Comparison of ENCODE assay signal across 17 cellular contexts in genomic region chr7:123581162-123581459, GRCh38. TPM values are rescaled to one million over a fixed set of nuclear protein-coding genes. Genes with fewer than 3 reads are reported as not detected.
DNase-seq lines count a peak whose midpoint lies in the region; ATAC-seq and TF ChIP-seq lines count a peak whose summit lies in the region.
"Had no signal": no experiment of that assay in that cellular context is flagged by ENCODE, and none has a peak within 500 bp of the region (broad histone marks: within the 10 kb centered on the region; RNA-seq: fewer than 3 reads in every experiment).

No MANE protein-coding gene starts in this region.

- intact Hi-C loops in Caco-2 (cut with micrococcal nuclease; ENCODE audit: unreplicated experiment) (loop anchor here (1.0 to 2.0 kb wide), 6 partner anchors 54 to 291 kb away; no protein-coding TSS in a partner anchor), PC-3 (cut with micrococcal nuclease) (loop anchor here (1.0 to 5.0 kb wide), 4 partner anchors 56 to 292 kb away; no protein-coding TSS in a partner anchor)

- H3K9ac ChIP-seq in PC-3 (ENCODE audit: low read length) (no peak overlapping the region), neural cell (ENCODE audit: low read length) (no peak overlapping the region)

- H3K27ac Mint-ChIP-seq in Caco-2 (ENCODE audit: unreplicated experiment): no peak overlapping the region
- H3K27ac Mint-ChIP-seq in activated naive CD8-positive, alpha-beta T cell treated with anti-CD3 and anti-CD28 coated beads for 36 hours: no peak overlapping the region
- H3K27ac Mint-ChIP-seq: activated CD4-positive, alpha-beta T cell treated with anti-CD3 and anti-CD28 coated beads for 36 hours had no signal

- H3K4me1 Mint-ChIP-seq in Caco-2 (ENCODE audit: low read depth, unreplicated experiment): peaks cover 5% of the 10 kb centered on the region
- H3K4me1 Mint-ChIP-seq in activated naive CD8-positive, alpha-beta T cell treated with anti-CD3 and anti-CD28 coated beads for 36 hours: no peaks in the 10 kb centered on the region
- H3K4me1 Mint-ChIP-seq: activated CD4-positive, alpha-beta T cell treated with anti-CD3 and anti-CD28 coated beads for 36 hours had no signal

- no peaks in the 10 kb centered on the region for H3K4me1 ChIP-seq in Caco-2
- no peaks in the 10 kb centered on the region for H3K4me1 ChIP-seq in PC-3 (ENCODE audit: insufficient read depth, low read length)
- H3K4me1 ChIP-seq: BE2C had no signal

- BruUV-seq in Caco-2 (replicated peaks; lab: Mats Ljungman, UMichigan) (no TSS peak), PC-3 (replicated peaks; lab: Mats Ljungman, UMichigan) (no TSS peak)

- H3K9me3 ChIP-seq in Caco-2: no peaks in the 10 kb centered on the region
- H3K9me3 ChIP-seq in PC-3 (ENCODE audit: low read length): no peaks in the 10 kb centered on the region
- no peaks in the 10 kb centered on the region for H3K9me3 ChIP-seq in neural cell (ENCODE audit: low read length)
- H3K9me3 ChIP-seq: BE2C had no signal

- H3K4me3 ChIP-seq in Caco-2 (ENCODE audit: low read depth, low read length): no peak overlapping the region
- H3K4me3 ChIP-seq in PC-3 (ENCODE audit: low read length): no peak overlapping the region
- H3K4me3 ChIP-seq in neural cell (ENCODE audit: low read length): no peak overlapping the region

- H4K20me1 ChIP-seq in PC-3 (ENCODE audit: low read length): no peaks in the 10 kb centered on the region
- no peaks in the 10 kb centered on the region for H4K20me1 ChIP-seq in neural cell (ENCODE audit: insufficient read depth)

- H3K27me3 Mint-ChIP-seq in Caco-2 (ENCODE audit: insufficient read depth, unreplicated experiment): peaks cover 3% of the 10 kb centered on the region
- H3K27me3 Mint-ChIP-seq in activated naive CD8-positive, alpha-beta T cell treated with anti-CD3 and anti-CD28 coated beads for 36 hours: peaks cover 12% of the 10 kb centered on the region

- TF ChIP-seq CTCF in Caco-2 (IDR thresholded peaks at IDR 0.05; ENCODE audit: insufficient read depth in 1 of 2, low read depth in 1 of 2, low read length in 1 of 2, severe bottlenecking in 1 of 2, unreplicated experiment in 1 of 2) (no peak), PC-3 (conservative IDR thresholded peaks at IDR 0.05; ENCODE audit: low read depth, low read length) (peak; percentile 23; the same call in 1 of the 2 replicates), neural cell (IDR thresholded peaks at IDR 0.05; ENCODE audit: poor library complexity, severe bottlenecking) (peak; percentile 13)

- H3K27ac ChIP-seq in PC-3 (ENCODE audit: low read length) (no peak overlapping the region), neural cell (ENCODE audit: low read length) (no peak overlapping the region)

- no peaks in the 10 kb centered on the region for H3K9me2 ChIP-seq in PC-3 (replicated peaks; ENCODE audit: low read length)
- no peaks in the 10 kb centered on the region for H3K9me2 ChIP-seq in neural cell (ENCODE audit: insufficient read depth, low read length)

- DNase-seq in Caco-2 (no peak), PC-3 (no peak), COR-L47 (lab: John Stamatoyannopoulos, UW) (no peak)
- DNase-seq in activated CD4-positive, CD25-positive, alpha-beta regulatory T cell treated with anti-CD3 and anti-CD28 coated beads, Interleukin-2, amount 50 U/mL, for 72 hours: no peak
- no peak for DNase-seq in activated naive CD8-positive, alpha-beta T cell treated with anti-CD3 and anti-CD28 coated beads for 36 hours
- DNase-seq: activated CD4-positive, alpha-beta T cell treated with anti-CD3 and anti-CD28 coated beads for 36 hours; activated CD8-positive, alpha-beta memory T cell treated with anti-CD3 and anti-CD28 coated beads, Interleukin-2, amount 50 U/mL, for 48 hours; activated naive CD4-positive, alpha-beta T cell treated with anti-CD3 and anti-CD28 coated beads, Interleukin-2, amount 50 U/mL, for 16 hours; stimulated activated CD4-positive, alpha-beta T cell treated with anti-CD3 and anti-CD28 coated beads, Interleukin-2, amount 100 ng/mL, for 48 hours had no signal

- H3K4me2 ChIP-seq in PC-3 (ENCODE audit: low read length): peak overlapping the region; percentile 27; the same call in 1 of the 2 replicates
- H3K4me2 ChIP-seq in neural cell (ENCODE audit: low read length): no peak overlapping the region

- no peaks in the 10 kb centered on the region for H3K79me2 ChIP-seq in PC-3 (ENCODE audit: low read length)
- H3K79me2 ChIP-seq in neural cell (replicated peaks; ENCODE audit: insufficient read depth, low read length): no peaks in the 10 kb centered on the region

- H3F3A ChIP-seq in PC-3 (ENCODE audit: low read length, unreplicated experiment): no peaks in the 10 kb centered on the region
- H3F3A ChIP-seq in neural cell (ENCODE audit: insufficient read depth, low read length, poor library complexity, severe bottlenecking): no peaks in the 10 kb centered on the region

- H3K9me3 Mint-ChIP-seq in Caco-2 (ENCODE audit: unreplicated experiment): no peaks in the 10 kb centered on the region
- no peaks in the 10 kb centered on the region for H3K9me3 Mint-ChIP-seq in activated naive CD8-positive, alpha-beta T cell treated with anti-CD3 and anti-CD28 coated beads for 36 hours

- no peaks in the 10 kb centered on the region for H3K36me3 Mint-ChIP-seq in Caco-2 (ENCODE audit: insufficient read depth, unreplicated experiment)
- no peaks in the 10 kb centered on the region for H3K36me3 Mint-ChIP-seq in activated naive CD8-positive, alpha-beta T cell treated with anti-CD3 and anti-CD28 coated beads for 36 hours

- H3K36me3 ChIP-seq in Caco-2 (ENCODE audit: control insufficient read depth, insufficient read depth, low read length) (no peaks in the 10 kb centered on the region), PC-3 (ENCODE audit: low read depth, low read length) (no peaks in the 10 kb centered on the region), neural cell (ENCODE audit: insufficient read depth, low read length) (no peaks in the 10 kb centered on the region)
- H3K36me3 ChIP-seq: BE2C had no signal

- peak overlapping the region; percentile 58 for H3K4me3 Mint-ChIP-seq in Caco-2 (ENCODE audit: unreplicated experiment)
- H3K4me3 Mint-ChIP-seq in activated naive CD8-positive, alpha-beta T cell treated with anti-CD3 and anti-CD28 coated beads for 36 hours: no peak overlapping the region
- H3K4me3 Mint-ChIP-seq: activated CD4-positive, alpha-beta T cell treated with anti-CD3 and anti-CD28 coated beads for 36 hours had no signal

- CTCF ChIA-PET in Caco-2 (lab: Charles Lee): interaction anchor here (0.6 to 1.6 kb wide), 4 partner anchors 34 to 344 kb away, joined by 3 to 6 read pairs (median 4); no protein-coding TSS in a partner anchor
- CTCF ChIA-PET in PC-3 (lab: Charles Lee): interaction anchor here (0.5 to 1.1 kb wide), 5 partner anchors 54 to 290 kb away, joined by 3 to 5 read pairs (median 3); no protein-coding TSS in a partner anchor

- no peak for TF ChIP-seq RAD21 in neural cell (conservative IDR thresholded peaks at IDR 0.05)

- ATAC-seq in GM21529 (IDR thresholded peaks at IDR 0.05; ENCODE audit: unreplicated experiment): peak; percentile 15
- no peak; the same call in 1 of the 2 replicates for ATAC-seq in PC-3
- no peak for ATAC-seq in HG03175 (IDR thresholded peaks at IDR 0.05; ENCODE audit: unreplicated experiment)

- H2AFZ ChIP-seq in PC-3 (ENCODE audit: low read length) (peak overlapping the region; percentile 60; the same call in 1 of the 2 replicates), neural cell (ENCODE audit: low read depth, low read length) (no peak overlapping the region)

- H3K27me3 ChIP-seq in Caco-2 (replicated peaks; ENCODE audit: control insufficient read depth, insufficient read depth, low read length) (no peaks in the 10 kb centered on the region), PC-3 (ENCODE audit: low read length) (peaks cover 25% of the 10 kb centered on the region), neural cell (ENCODE audit: insufficient read depth, low read depth, low read length) (no peaks in the 10 kb centered on the region)
- H3K27me3 ChIP-seq: BE2C had no signal

- TF ChIP-seq EP300 in neural cell (conservative IDR thresholded peaks at IDR 0.05; ENCODE audit: poor library complexity, severe bottlenecking): no peak

- POLR2A ChIA-PET in Caco-2 (lab: Charles Lee) (no interaction called here), PC-3 (lab: Charles Lee; ENCODE audit: unreplicated experiment) (no interaction called here)

RNA-seq across cellular contexts. Expression of gene ASB15, which starts 20.5 kb away (rescaled TPM):
- total RNA-seq in Caco-2 (2022) (not detected in 2 replicates), PC-3 (2014; rRNA removed) (not detected in 2 replicates)
- not detected in 2 replicates for polyA plus RNA-seq in neural cell
- not detected in 2 replicates for polyA minus RNA-seq in neural cell
- not detected for total RNA-seq in activated naive CD8-positive, alpha-beta T cell treated with anti-CD3 and anti-CD28 coated beads for 36 hours
- total RNA-seq: activated CD4-positive, alpha-beta T cell treated with anti-CD3 and anti-CD28 coated beads for 36 hours; kidney epithelial cell; LHCN-M2; mononuclear cell; omental fat pad had no signal

RNA-seq across cellular contexts. Expression of gene NDUFA5, which starts 23.5 kb away (rescaled TPM):
- total RNA-seq in Caco-2 (2022) (87.9 and 88.9 TPM in 2 replicates), PC-3 (2014; rRNA removed) (42.7 and 46.9 TPM in 2 replicates)
- polyA plus RNA-seq in neural cell: 301 and 406 TPM in 2 replicates
- polyA minus RNA-seq in neural cell: 185 and 205 TPM in 2 replicates
- total RNA-seq in activated naive CD8-positive, alpha-beta T cell treated with anti-CD3 and anti-CD28 coated beads for 36 hours: 10 to 100 TPM; 67.8 to 70.8 TPM

RNA-seq across cellular contexts. Expression of gene IQUB, which starts 46.7 kb away (rescaled TPM):
- total RNA-seq in Caco-2 (2022) (0.35 and 0.39 TPM in 2 replicates), PC-3 (2014; rRNA removed) (0.04 and 0.06 TPM in 2 replicates)
- polyA plus RNA-seq in neural cell: 0.41 and 0.58 TPM in 2 replicates
- 2.2 and 3.2 TPM in 2 replicates for polyA minus RNA-seq in neural cell
- under 1 TPM in 1 of 2 experiments, not detected in 1; 0.06 TPM for total RNA-seq in activated naive CD8-positive, alpha-beta T cell treated with anti-CD3 and anti-CD28 coated beads for 36 hours

Comparison
In these comparisons a context has a peak if more than half of its experiments do, and no peak if none do; other contexts are left out.
1. CTCF ChIP-seq: peak in PC-3 (single experiment) and neural cell (single experiment); none in Caco-2 (0 of 2).